In genomic region chr10:62268399-62269076, GRCh38 we compare ENCODE assay signal across 8 cellular contexts. TPM values are rescaled to one million over a fixed set of nuclear protein-coding genes. Genes with fewer than 3 reads are reported as not detected.
DNase-seq lines count a peak whose midpoint lies in the region; ATAC-seq, FAIRE-seq and TF ChIP-seq lines count a peak whose summit lies in the region.

RTKN2 (minus strand) TSS chr10:62268844; CDS start chr10:62268610, 234 bp downstream.

- H3K9ac ChIP-seq in HCT116 (ENCODE audit: low read length) = peak within 1 kb of the TSS; percentile 77

- H3K27me3 ChIP-seq in HCT116 (ENCODE audit: insufficient read depth, low read length) (no peaks in the 10 kb centered on the region), right cardiac atrium (ENCODE audit: control insufficient read depth, insufficient read depth) (no peaks in the 10 kb centered on the region), psoas muscle (ENCODE audit: insufficient read depth in 3 of 3, low read length in 2 of 3) (peaks cover 0 to 12% (median 0%) of the 10 kb centered on the region in 3 donors)

- POLR2A ChIA-PET in HCT116 (lab: Charles Lee) (interaction anchor here (1.0 to 1.1 kb wide), 2 partner anchors 11 to 51 kb away, joined by 3 to 4 read pairs; no protein-coding TSS in a partner anchor), T-cell (lab: Charles Lee) (interaction anchor here in 1 of 2 donors (0.6 kb wide), 1 partner anchor 12 kb away, joined by 6 read pairs; no protein-coding TSS in a partner anchor)

- no peaks in the 10 kb centered on the region for H3K9me3 ChIP-seq in HCT116 (ENCODE audit: control insufficient read depth in 1 of 2, insufficient read depth in 1 of 2, low read depth in 1 of 2, low read length in 2 of 2)
- H3K9me3 ChIP-seq in right cardiac atrium (ENCODE audit: control insufficient read depth, low read length) = no peaks in the 10 kb centered on the region
- H3K9me3 ChIP-seq in psoas muscle = no peaks in the 10 kb centered on the region

- no TSS peak for BruUV-seq in HCT116 (replicated peaks; lab: Mats Ljungman, UMichigan)

- intact Hi-C loops in HCT116 (cut with micrococcal nuclease) (no loop called here), right cardiac atrium (cut with DNase I) (no loop called here), psoas muscle (cut with DNase I) (no loop called here)

- H3K4me1 ChIP-seq in HCT116 (ENCODE audit: control insufficient read depth in 1 of 2, insufficient read depth in 2 of 2, low read length in 2 of 2) (peaks cover 3 to 20% of the 10 kb centered on the region in 2 experiments; a peak in 3 of 4 replicates), right cardiac atrium (ENCODE audit: control insufficient read depth, insufficient read depth, low read length) (no peaks in the 10 kb centered on the region), psoas muscle (peaks cover 7% of the 10 kb centered on the region)

- H3K36me3 ChIP-seq in HCT116 (ENCODE audit: control insufficient read depth in 1 of 2, insufficient read depth in 2 of 2, low read length in 2 of 2) (no peaks in the 10 kb centered on the region), psoas muscle (ENCODE audit: insufficient read depth in 1 of 2, low read depth in 1 of 2) (no peaks in the 10 kb centered on the region)

- H3K27ac Mint-ChIP-seq in T-cell = no peak within 1 kb of the TSS

- peak within 1 kb of the TSS; percentile 90 for H3K4me2 ChIP-seq in HCT116 (ENCODE audit: low read length)

- H4K20me1 ChIP-seq in HCT116 (ENCODE audit: insufficient read depth) = no peaks in the 10 kb centered on the region

- H3K9me3 Mint-ChIP-seq in T-cell = no peaks in the 10 kb centered on the region

- peak; percentile 88 for ATAC-seq in HCT116
- ATAC-seq in T-cell (replicated peaks in 1 of 4) = peak; percentile 78 to 90 (median 82)
- ATAC-seq in right cardiac atrium = peak; percentile 92 to 95
- ATAC-seq in psoas muscle = peak; percentile 89 to 93 (median 90)

- H2AFZ ChIP-seq in HCT116 (ENCODE audit: low read depth, low read length, poor library complexity, severe bottlenecking) = peak within 1 kb of the TSS; percentile 95

- H3K36me3 Mint-ChIP-seq in T-cell = no peaks in the 10 kb centered on the region

- DNase-seq in ELR (ENCODE audit: low read depth) (peak; percentile 74), HCT116 (ENCODE audit: low read depth, low spot score) (peak; percentile 74), NCI-H1092 treated with DMSO at 0.1 percent for 48 hours (lab: John Stamatoyannopoulos, UW) (peak; percentile 90), T-cell (peak; percentile 23 to 66 (median 52)), anterior cingulate cortex (lab: John Stamatoyannopoulos, UW) (peak; percentile 1 to 85 (median 56)), right cardiac atrium (peak; percentile 61 to 85 (median 83)), psoas muscle (peak; percentile 53 to 79), urothelium cell line (ENCODE audit: low spot score) (peak; percentile 95)

- no peak for TF ChIP-seq RAD21 in HCT116 (IDR thresholded peaks at IDR 0.05; ENCODE audit: low read depth)

- WGBS in right cardiac atrium = under 1% methylated on average over 62 of the region's 62 CpGs
- WGBS in psoas muscle, 3 donors = 0 to 1% (median 1%) methylated on average over 45 to 62 of the region's 62 CpGs

- H3K4me1 Mint-ChIP-seq in T-cell = peaks cover 11 to 19% (median 13%) of the 10 kb centered on the region in 3 donors

- H3K27ac ChIP-seq in HCT116 (ENCODE audit: low read depth, low read length) = peak within 1 kb of the TSS; percentile 44
- no peak within 1 kb of the TSS for H3K27ac ChIP-seq in right cardiac atrium (ENCODE audit: low read length)
- no peak within 1 kb of the TSS for H3K27ac ChIP-seq in psoas muscle

- no peaks in the 10 kb centered on the region for H3K9me2 ChIP-seq in HCT116 (ENCODE audit: insufficient read depth)

- peak; percentile 33 for TF ChIP-seq POLR2A in HCT116 (IDR thresholded peaks at IDR 0.05; ENCODE audit: borderline replicate concordance, extremely low read depth, insufficient read depth, insufficient read length)

- no peak for TF ChIP-seq CTCF in HCT116 (IDR thresholded peaks at IDR 0.05 in 2 of 3, conservative IDR thresholded peaks at IDR 0.05 in 1 of 3; ENCODE audit: borderline replicate concordance in 1 of 3, insufficient read depth in 1 of 3, low read depth in 2 of 3, low read length in 2 of 3)
- TF ChIP-seq CTCF in psoas muscle (IDR thresholded peaks at IDR 0.05) = no peak

- peaks cover 14% of the 10 kb centered on the region for H3K79me2 ChIP-seq in HCT116 (ENCODE audit: insufficient read depth, low read length)

- CTCF ChIA-PET in HCT116 (lab: Charles Lee) (interaction anchor here (1.1 to 1.2 kb wide), 2 partner anchors 146 to 230 kb away, joined by 3 to 5 read pairs; no protein-coding TSS in a partner anchor), T-cell (lab: Charles Lee) (interaction anchor here in 1 of 2 donors (0.5 to 1.0 kb wide), 2 partner anchors 23 to 889 kb away, joined by 3 read pairs; no protein-coding TSS in a partner anchor)

- RAD21 ChIA-PET in HCT116 (lab: Charles Lee; ENCODE audit: low non-redundant PET in 1 of 2, low total read pairs in 2 of 2, uncharacterized antibody in 2 of 2, unreplicated experiment in 2 of 2) = no interaction called here

- peaks cover 3 to 25% of the 10 kb centered on the region in 2 donors for H3K27me3 Mint-ChIP-seq in T-cell

- H3K4me3 ChIP-seq in HCT116 (replicated peaks in 1 of 2; ENCODE audit: low read depth in 1 of 2, low read length in 2 of 2) = peak within 1 kb of the TSS; percentile 80 to 82
- H3K4me3 ChIP-seq in right cardiac atrium (ENCODE audit: low read length) = peak within 1 kb of the TSS; percentile 73
- H3K4me3 ChIP-seq in psoas muscle = peak within 1 kb of the TSS; percentile 82

- peak; percentile 94 for FAIRE-seq in urothelium cell line (lab: Jason Lieb, UNC)

- H3K4me3 Mint-ChIP-seq in T-cell = peak within 1 kb of the TSS; percentile 79 to 92 (median 81)

TF ChIP-seq in HCT116, 20 proteins besides CTCF, POLR2A, EP300 and RAD21 (continues in another document):
- TF ChIP-seq POLR2AphosphoS5 (IDR thresholded peaks at IDR 0.05; ENCODE audit: low read depth, low read length) (peak; percentile 72), EZH2 (IDR thresholded peaks at IDR 0.05) (no peak), ZNF274 (IDR thresholded peaks at IDR 0.05; ENCODE audit: low read depth, low read length) (no peak), EGR1 (IDR thresholded peaks at IDR 0.05; ENCODE audit: low read depth) (no peak; the same call in 1 of the 2 replicates), ZBTB33 (IDR thresholded peaks at IDR 0.05; ENCODE audit: extremely low read depth, insufficient replicate concordance, low read length) (peak; percentile 3), REST (IDR thresholded peaks at IDR 0.05; ENCODE audit: low read depth) (no peak), SRF (IDR thresholded peaks at IDR 0.05; ENCODE audit: low read depth) (no peak), FOSL1 (IDR thresholded peaks at IDR 0.05; ENCODE audit: low read depth) (no peak), ELF1 (IDR thresholded peaks at IDR 0.05; ENCODE audit: borderline replicate concordance, low read depth) (no peak), TCF7L2 (IDR thresholded peaks at IDR 0.05; ENCODE audit: borderline replicate concordance, extremely low read depth, insufficient read depth, insufficient read length) (peak; percentile 77), CEBPB (IDR thresholded peaks at IDR 0.05; ENCODE audit: low read depth) (no peak), YY1 (IDR thresholded peaks at IDR 0.05; ENCODE audit: extremely low read depth, insufficient replicate concordance, low read depth, low read length) (no peak)

RNA-seq across cellular contexts. Expression of gene RTKN2, which starts in this region (rescaled TPM):
- total RNA-seq in HCT116 (2021; ENCODE audit: unreplicated experiment) (7.9 TPM), T-cell (10 to 100 TPM in 4 of 5 donors, 1 to 10 TPM in 1; 9.0 to 15.5 (median 12.4) TPM), right cardiac atrium (under 1 TPM; 0.06 to 0.19 (median 0.13) TPM), psoas muscle (under 1 TPM in 1 of 4 donors, not detected in 3; 0.09 TPM)
- polyA plus RNA-seq in HCT116 (2012) = 1.4 and 2.2 TPM in 2 replicates
- polyA plus RNA-seq in right cardiac atrium (0.11 TPM), psoas muscle (under 1 TPM; 0.01 to 0.04 (median 0.03) TPM)

Comparison
In these comparisons a context has a peak if more than half of its experiments do, and no peak if none do; other contexts are left out.
1. Peak in DNase-seq, ATAC-seq and H3K4me3 ChIP-seq in right cardiac atrium; RNA of the gene not detected or under 1 TPM.
2. Peak in DNase-seq, ATAC-seq and H3K4me3 ChIP-seq in psoas muscle; RNA of the gene not detected or under 1 TPM.